In the genomic region with DNA sequence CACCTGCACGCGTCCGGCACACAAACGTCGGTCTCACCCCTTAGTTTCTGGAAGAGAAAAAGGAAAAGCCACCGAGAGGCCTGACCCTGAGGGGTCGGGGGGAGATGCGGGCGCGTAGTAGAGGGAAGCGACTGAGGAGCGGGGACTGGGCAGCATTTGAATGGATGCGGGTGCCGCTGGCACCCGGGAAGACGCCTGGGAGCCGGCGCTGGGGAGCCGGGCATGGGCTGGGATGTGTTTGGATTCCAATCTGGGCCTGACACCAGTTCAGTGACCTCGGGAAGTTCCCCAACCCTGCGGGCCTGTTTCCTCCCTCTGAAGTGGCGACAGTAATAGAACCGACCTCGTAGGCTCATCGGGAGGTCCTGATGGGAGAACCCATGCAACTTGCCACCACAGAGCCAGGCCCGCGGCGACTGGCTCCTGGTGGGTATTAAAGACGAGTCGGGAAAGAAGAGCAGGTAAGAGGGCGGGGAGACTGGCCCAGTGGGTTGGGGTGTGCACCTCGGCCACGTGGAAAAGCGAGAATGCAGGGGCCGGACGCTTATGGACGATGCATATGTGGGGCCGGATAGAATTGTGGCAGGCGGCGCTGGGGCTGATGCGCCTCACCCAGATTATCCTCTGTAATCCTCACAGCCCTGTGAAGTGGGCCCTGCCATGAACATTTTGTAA, we compare ENCODE assay signal across 1 cellular context.
TF ChIP-seq lines count a peak whose summit lies in the region.

No MANE protein-coding gene starts in this region.

TF ChIP-seq in GM23338, 12 proteins besides CTCF, POLR2A, EP300 and RAD21 (continued from another document):
- TF ChIP-seq, protein P1, sequence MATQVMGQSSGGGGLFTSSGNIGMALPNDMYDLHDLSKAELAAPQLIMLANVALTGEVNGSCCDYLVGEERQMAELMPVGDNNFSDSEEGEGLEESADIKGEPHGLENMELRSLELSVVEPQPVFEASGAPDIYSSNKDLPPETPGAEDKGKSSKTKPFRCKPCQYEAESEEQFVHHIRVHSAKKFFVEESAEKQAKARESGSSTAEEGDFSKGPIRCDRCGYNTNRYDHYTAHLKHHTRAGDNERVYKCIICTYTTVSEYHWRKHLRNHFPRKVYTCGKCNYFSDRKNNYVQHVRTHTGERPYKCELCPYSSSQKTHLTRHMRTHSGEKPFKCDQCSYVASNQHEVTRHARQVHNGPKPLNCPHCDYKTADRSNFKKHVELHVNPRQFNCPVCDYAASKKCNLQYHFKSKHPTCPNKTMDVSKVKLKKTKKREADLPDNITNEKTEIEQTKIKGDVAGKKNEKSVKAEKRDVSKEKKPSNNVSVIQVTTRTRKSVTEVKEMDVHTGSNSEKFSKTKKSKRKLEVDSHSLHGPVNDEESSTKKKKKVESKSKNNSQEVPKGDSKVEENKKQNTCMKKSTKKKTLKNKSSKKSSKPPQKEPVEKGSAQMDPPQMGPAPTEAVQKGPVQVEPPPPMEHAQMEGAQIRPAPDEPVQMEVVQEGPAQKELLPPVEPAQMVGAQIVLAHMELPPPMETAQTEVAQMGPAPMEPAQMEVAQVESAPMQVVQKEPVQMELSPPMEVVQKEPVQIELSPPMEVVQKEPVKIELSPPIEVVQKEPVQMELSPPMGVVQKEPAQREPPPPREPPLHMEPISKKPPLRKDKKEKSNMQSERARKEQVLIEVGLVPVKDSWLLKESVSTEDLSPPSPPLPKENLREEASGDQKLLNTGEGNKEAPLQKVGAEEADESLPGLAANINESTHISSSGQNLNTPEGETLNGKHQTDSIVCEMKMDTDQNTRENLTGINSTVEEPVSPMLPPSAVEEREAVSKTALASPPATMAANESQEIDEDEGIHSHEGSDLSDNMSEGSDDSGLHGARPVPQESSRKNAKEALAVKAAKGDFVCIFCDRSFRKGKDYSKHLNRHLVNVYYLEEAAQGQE (IDR thresholded peaks at IDR 0.05; ENCODE audit: unreplicated experiment): no peak
- TF ChIP-seq NANOG (IDR thresholded peaks at IDR 0.05; ENCODE audit: borderline replicate concordance): no peak
TF ChIP-seq in GM23338: peak in this region for 0.
